ENCODE assay signal across 23 cellular contexts in the genomic region with DNA sequence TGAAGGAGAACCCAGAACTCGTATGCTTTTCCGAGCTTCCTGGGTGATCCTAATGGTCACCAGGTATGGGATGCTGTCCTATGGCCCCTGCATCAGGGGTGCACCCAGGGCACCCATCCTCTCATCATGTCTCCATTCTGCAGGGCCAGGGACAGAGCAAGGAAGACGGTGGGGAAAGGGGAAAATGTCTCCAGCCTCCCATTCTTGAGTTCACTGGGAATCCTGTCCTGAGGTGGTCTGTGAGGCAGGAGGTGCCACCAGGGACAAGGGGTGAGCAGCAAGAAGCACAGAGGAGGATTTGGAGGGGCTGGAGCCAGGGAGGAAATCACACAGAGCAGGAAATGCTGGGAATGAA. TPM values are rescaled to one million over a fixed set of nuclear protein-coding genes. Genes with fewer than 3 reads are reported as not detected.
"Had no signal": no experiment of that assay in that cellular context is flagged by ENCODE, and none has a peak within 500 bp of the region (broad histone marks: within the 10 kb centered on the region; RNA-seq: fewer than 3 reads in every experiment).

No MANE protein-coding gene starts in this region.

- H3K36me3 Mint-ChIP-seq: natural killer cell had no signal

- H3K9me3 Mint-ChIP-seq: natural killer cell; T-helper 1 cell treated with Interleukin-12 subunit alpha and Interleukin-12 subunit beta and Interleukin-4 antibody, amounts not matched to agents 30 μg/mL and 1 μg/mL, for 36 hours had no signal

- H3K4me1 Mint-ChIP-seq: activated B cell treated with CpG ODN at 0.5 μM for 24 hours, natural killer cell had no signal

- H3K4me3 ChIP-seq: ascending aorta, cardiac muscle cell, esophagus squamous epithelium, stomach, thoracic aorta had no signal

- H3K27ac Mint-ChIP-seq: activated B cell treated with CpG ODN at 0.5 μM for 24 hours; activated CD8-positive, alpha-beta T cell treated with anti-CD3 and anti-CD28 coated beads, Interleukin-2, amount 10 ng/mL, durations not matched to agents 7 days and 5 days; natural killer cell; T-helper 1 cell treated with Interleukin-12 subunit alpha and Interleukin-12 subunit beta and Interleukin-4 antibody, amounts not matched to agents 30 μg/mL and 1 μg/mL, for 36 hours had no signal

- H3K27me3 ChIP-seq: ascending aorta, cardiac muscle cell had no signal

- H3K27ac ChIP-seq: ascending aorta, cardiac muscle cell, esophagus squamous epithelium, stomach, thoracic aorta had no signal

- H3K36me3 ChIP-seq: ascending aorta, cardiac muscle cell, esophagus squamous epithelium, stomach, thoracic aorta had no signal

- DNase-seq: activated B cell treated with CpG ODN at 0.5 μM for 24 hours; activated CD4-positive, alpha-beta T cell treated with anti-CD3 and anti-CD28 coated beads for 48 hours; activated CD8-positive, alpha-beta T cell treated with anti-CD3 and anti-CD28 coated beads, Interleukin-2, amount 10 ng/mL, durations not matched to agents 7 days and 5 days; activated naive CD4-positive, alpha-beta T cell treated with Interleukin-2 at 50 U/mL for 16 hours; esophagus squamous epithelium; hippocampal formation; mesenchymal stem cell; natural killer cell; SIG-M5; stimulated activated CD4-positive, alpha-beta T cell treated with anti-CD3 and anti-CD28 coated beads, Interleukin-15, amount 100 ng/mL, for 24 hours; stimulated activated CD4-positive, alpha-beta T cell treated with anti-CD3 and anti-CD28 coated beads, Interleukin-4, amount 100 ng/mL, for 1 hour; stomach had no signal

- FAIRE-seq: colon, endothelial cell of umbilical vein, TTC549 had no signal

- H3K4me3 Mint-ChIP-seq: activated B cell treated with CpG ODN at 0.5 μM for 24 hours; activated CD8-positive, alpha-beta T cell treated with anti-CD3 and anti-CD28 coated beads, Interleukin-2, amount 10 ng/mL, durations not matched to agents 7 days and 5 days; natural killer cell; T-helper 1 cell treated with Interleukin-12 subunit alpha and Interleukin-12 subunit beta and Interleukin-4 antibody, amounts not matched to agents 30 μg/mL and 1 μg/mL, for 36 hours had no signal

- H3K9me3 ChIP-seq: ascending aorta, esophagus squamous epithelium, stomach, thoracic aorta had no signal

- H3K4me1 ChIP-seq: ascending aorta, esophagus squamous epithelium, stomach had no signal

RNA-seq across cellular contexts. Expression of a gene that starts 14.9 kb away (rescaled TPM):
- total RNA-seq: activated B cell treated with CpG ODN at 0.5 μM for 24 hours; activated CD8-positive, alpha-beta T cell treated with anti-CD3 and anti-CD28 coated beads, Interleukin-2, amount 10 ng/mL, durations not matched to agents 7 days and 5 days; endothelial cell of umbilical vein; fibroblast of villous mesenchyme; kidney epithelial cell; osteoblast; skeletal muscle tissue had no signal

RNA-seq across cellular contexts. Expression of a gene that starts 33.8 kb away (rescaled TPM):
- total RNA-seq: ascending aorta, endothelial cell of umbilical vein, esophagus squamous epithelium, fibroblast of villous mesenchyme, kidney epithelial cell, osteoblast, stomach had no signal
